ENCODE assay signal across 7 cellular contexts in the genomic region with DNA sequence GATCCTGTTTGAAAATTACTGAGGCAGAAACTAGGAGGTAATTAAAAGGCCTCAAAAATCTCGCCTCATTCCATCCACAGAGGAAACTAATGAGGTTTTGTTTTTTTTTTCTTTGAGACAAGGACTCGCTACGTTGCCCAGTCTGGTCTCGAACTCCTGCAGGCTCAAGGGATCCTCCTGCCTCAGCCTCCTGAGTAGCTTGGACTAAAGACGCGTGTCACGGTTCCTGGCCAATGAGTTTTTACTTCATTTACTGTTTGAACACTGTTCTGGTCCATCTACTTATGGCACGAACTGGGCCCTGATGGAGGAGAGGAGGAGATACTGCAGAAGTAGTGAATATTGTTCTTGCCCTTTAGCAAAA. TPM values are rescaled to one million over a fixed set of nuclear protein-coding genes. Genes with fewer than 3 reads are reported as not detected.
DNase-seq lines count a peak whose midpoint lies in the region; ATAC-seq and TF ChIP-seq lines count a peak whose summit lies in the region.

No MANE protein-coding gene starts in this region.

- CTCF ChIA-PET in activated CD8-positive, alpha-beta T cell treated with anti-CD3 and anti-CD28 coated beads for 36 hours (lab: Charles Lee) = interaction anchor here (0.7 to 6.7 kb wide), 12 partner anchors 10 to 247 kb away, joined by 3 to 83 read pairs (median 4); a partner anchor contains a TSS

- intact Hi-C loops in activated CD8-positive, alpha-beta T cell treated with anti-CD3 and anti-CD28 coated beads for 36 hours (cut with micrococcal nuclease) = no loop called here

- H3K9me3 ChIP-seq in iPS-18a (ENCODE audit: control insufficient read depth, low read depth, low read length) = no peaks in the 10 kb centered on the region

- no peak for DNase-seq in activated CD8-positive, alpha-beta T cell treated with anti-CD3 and anti-CD28 coated beads for 36 hours
- no peak for DNase-seq in HK-2 (ENCODE audit: unreplicated experiment)
- no peak for DNase-seq in HuH-7.5 (ENCODE audit: low spot score)

- peak overlapping the region; percentile 83 for H3K4me3 ChIP-seq in iPS-18a (ENCODE audit: low read length)

- H3K4me1 ChIP-seq in iPS-18a (ENCODE audit: control insufficient read depth, low read depth, low read length) = peaks cover 4% of the 10 kb centered on the region

- no peaks in the 10 kb centered on the region for H3K27me3 Mint-ChIP-seq in activated CD8-positive, alpha-beta T cell treated with anti-CD3 and anti-CD28 coated beads for 36 hours
- no peaks in the 10 kb centered on the region for H3K27me3 Mint-ChIP-seq in stimulated activated naive CD8-positive, alpha-beta T cell treated with anti-CD3 and anti-CD28 coated beads, Interleukin-15, Interleukin-2, amounts not matched to agents 100 ng/mL and 50 ng/mL, for 24 hours

- H3K4me3 Mint-ChIP-seq in activated CD8-positive, alpha-beta T cell treated with anti-CD3 and anti-CD28 coated beads for 36 hours = peak overlapping the region; percentile 86
- peak overlapping the region; percentile 97 for H3K4me3 Mint-ChIP-seq in stimulated activated naive CD8-positive, alpha-beta T cell treated with anti-CD3 and anti-CD28 coated beads, Interleukin-15, Interleukin-2, amounts not matched to agents 100 ng/mL and 50 ng/mL, for 24 hours

- TF ChIP-seq CTCF in activated CD8-positive, alpha-beta T cell treated with anti-CD3 and anti-CD28 coated beads for 36 hours (IDR thresholded peaks at IDR 0.05) = no peak

- H3K27me3 ChIP-seq in iPS-18a (ENCODE audit: control insufficient read depth, insufficient read depth, low read length) = no peaks in the 10 kb centered on the region

- no peaks in the 10 kb centered on the region for H3K9me3 Mint-ChIP-seq in activated CD8-positive, alpha-beta T cell treated with anti-CD3 and anti-CD28 coated beads for 36 hours
- H3K9me3 Mint-ChIP-seq in stimulated activated naive CD8-positive, alpha-beta T cell treated with anti-CD3 and anti-CD28 coated beads, Interleukin-15, Interleukin-2, amounts not matched to agents 100 ng/mL and 50 ng/mL, for 24 hours = no peaks in the 10 kb centered on the region

- peaks cover 46% of the 10 kb centered on the region for H3K36me3 Mint-ChIP-seq in activated CD8-positive, alpha-beta T cell treated with anti-CD3 and anti-CD28 coated beads for 36 hours (ENCODE audit: low read depth)
- peaks cover 54% of the 10 kb centered on the region for H3K36me3 Mint-ChIP-seq in stimulated activated naive CD8-positive, alpha-beta T cell treated with anti-CD3 and anti-CD28 coated beads, Interleukin-15, Interleukin-2, amounts not matched to agents 100 ng/mL and 50 ng/mL, for 24 hours (ENCODE audit: low read depth)

- POLR2A ChIA-PET in activated CD8-positive, alpha-beta T cell treated with anti-CD3 and anti-CD28 coated beads for 36 hours (lab: Charles Lee) = interaction anchor here (1.0 to 6.3 kb wide), 16 partner anchors 11 to 151 kb away, joined by 3 to 60 read pairs (median 5); a partner anchor contains a TSS

- H3K36me3 ChIP-seq in iPS-18a (ENCODE audit: control insufficient read depth, low read depth, low read length) = peaks cover 32% of the 10 kb centered on the region

- H3K27ac Mint-ChIP-seq in activated CD8-positive, alpha-beta T cell treated with anti-CD3 and anti-CD28 coated beads for 36 hours = peak overlapping the region; percentile 68
- H3K27ac Mint-ChIP-seq in stimulated activated naive CD8-positive, alpha-beta T cell treated with anti-CD3 and anti-CD28 coated beads, Interleukin-15, Interleukin-2, amounts not matched to agents 100 ng/mL and 50 ng/mL, for 24 hours = peak overlapping the region; percentile 78

- H3K4me1 Mint-ChIP-seq in activated CD8-positive, alpha-beta T cell treated with anti-CD3 and anti-CD28 coated beads for 36 hours (ENCODE audit: low read depth) = peaks cover 40% of the 10 kb centered on the region
- peaks cover 38% of the 10 kb centered on the region for H3K4me1 Mint-ChIP-seq in stimulated activated naive CD8-positive, alpha-beta T cell treated with anti-CD3 and anti-CD28 coated beads, Interleukin-15, Interleukin-2, amounts not matched to agents 100 ng/mL and 50 ng/mL, for 24 hours (ENCODE audit: low read depth)

- peak overlapping the region; percentile 25 for H3K27ac ChIP-seq in iPS-18a (ENCODE audit: low read length)

- ATAC-seq in HG03432 (IDR thresholded peaks at IDR 0.05; ENCODE audit: unreplicated experiment) (peak; percentile 1), GM19452 (IDR thresholded peaks at IDR 0.05; ENCODE audit: unreplicated experiment) (no peak)
- ATAC-seq in activated CD8-positive, alpha-beta T cell treated with anti-CD3 and anti-CD28 coated beads for 36 hours = no peak

- peak overlapping the region; percentile 73 for H3K9ac ChIP-seq in iPS-18a (ENCODE audit: low read length)

RNA-seq across cellular contexts. Expression of a gene that starts 0.6 kb away (rescaled TPM):
- 100 to 1,000 TPM; 137 to 140 TPM for total RNA-seq in activated CD8-positive, alpha-beta T cell treated with anti-CD3 and anti-CD28 coated beads for 36 hours

RNA-seq across cellular contexts. Expression of a gene that starts 16.1 kb away (rescaled TPM):
- total RNA-seq in activated CD8-positive, alpha-beta T cell treated with anti-CD3 and anti-CD28 coated beads for 36 hours = 10 to 100 TPM; 37.4 to 39.0 TPM

RNA-seq across cellular contexts. Expression of a gene that starts 16.4 kb away (rescaled TPM):
- 10 to 100 TPM; 60.3 to 63.3 TPM for total RNA-seq in activated CD8-positive, alpha-beta T cell treated with anti-CD3 and anti-CD28 coated beads for 36 hours

RNA-seq across cellular contexts. Expression of a gene that starts 31.6 kb away (rescaled TPM):
- 10 to 100 TPM; 22.5 to 24.9 TPM for total RNA-seq in activated CD8-positive, alpha-beta T cell treated with anti-CD3 and anti-CD28 coated beads for 36 hours

RNA-seq across cellular contexts. Expression of a gene that starts 46.7 kb away (rescaled TPM):
- total RNA-seq in activated CD8-positive, alpha-beta T cell treated with anti-CD3 and anti-CD28 coated beads for 36 hours = 100 to 1,000 TPM; 140 to 141 TPM
